Comparison of ENCODE assay signal across 1 cellular context in genomic region chr15:98853161-98853560, GRCh38.
TF ChIP-seq lines count a peak whose summit lies in the region.

No MANE protein-coding gene starts in this region.

TF ChIP-seq in SK-N-SH, 30 proteins besides CTCF, POLR2A, EP300 and RAD21 (continued from another document):
- TF ChIP-seq SMC3 (IDR thresholded peaks at IDR 0.05; ENCODE audit: low read depth, low read length) (peak; percentile 28; the same call in 1 of the 2 replicates), FOSL2 (IDR thresholded peaks at IDR 0.05; ENCODE audit: borderline replicate concordance, low read depth) (no peak), MXI1 (IDR thresholded peaks at IDR 0.05; ENCODE audit: low read depth, low read length) (peak; percentile 94), GATA2 (CRISPR knock-in tag; IDR thresholded peaks at IDR 0.05) (peak; percentile 51), MEF2A (IDR thresholded peaks at IDR 0.05; ENCODE audit: borderline replicate concordance, low read depth) (no peak), GABPA (IDR thresholded peaks at IDR 0.05; ENCODE audit: low read depth) (no peak), MAX (IDR thresholded peaks at IDR 0.05; ENCODE audit: low read depth) (peak; percentile 55), USF2 (IDR thresholded peaks at IDR 0.05; ENCODE audit: borderline replicate concordance, low read depth, low read length) (no peak), EZH2phosphoT487 (IDR thresholded peaks at IDR 0.05; ENCODE audit: borderline replicate concordance, low read depth) (no peak), NRF1 (IDR thresholded peaks at IDR 0.05; ENCODE audit: low read depth, low read length) (0 out of 2 replicates have a peak, but pooled peaks have one; percentile 5), TEAD4 (IDR thresholded peaks at IDR 0.05; ENCODE audit: borderline replicate concordance, insufficient read depth) (peak; percentile 7; the same call in 1 of the 2 replicates), TAF1 (IDR thresholded peaks at IDR 0.05; ENCODE audit: borderline replicate concordance, low read depth, low read length) (peak; percentile 57; the same call in 1 of the 2 replicates), ELF1 (IDR thresholded peaks at IDR 0.05) (peak; percentile 87), ZBTB33 (IDR thresholded peaks at IDR 0.05; ENCODE audit: borderline replicate concordance, low read depth) (no peak), SIN3A (IDR thresholded peaks at IDR 0.05; ENCODE audit: borderline replicate concordance, low read depth, low read length) (peak; percentile 88; the same call in 1 of the 2 replicates), FOXM1 (IDR thresholded peaks at IDR 0.05; ENCODE audit: low read depth) (no peak), JUND (IDR thresholded peaks at IDR 0.05) (peak; percentile 82), YY1 (IDR thresholded peaks at IDR 0.05; ENCODE audit: low read depth) (peak; percentile 31; the same call in 1 of the 2 replicates), NFIC (IDR thresholded peaks at IDR 0.05; ENCODE audit: borderline replicate concordance) (no peak), PBX3 (IDR thresholded peaks at IDR 0.05) (peak; percentile 97), IRF3 (IDR thresholded peaks at IDR 0.05; ENCODE audit: low read depth, low read length) (no peak)
- TF ChIP-seq, protein P1, sequence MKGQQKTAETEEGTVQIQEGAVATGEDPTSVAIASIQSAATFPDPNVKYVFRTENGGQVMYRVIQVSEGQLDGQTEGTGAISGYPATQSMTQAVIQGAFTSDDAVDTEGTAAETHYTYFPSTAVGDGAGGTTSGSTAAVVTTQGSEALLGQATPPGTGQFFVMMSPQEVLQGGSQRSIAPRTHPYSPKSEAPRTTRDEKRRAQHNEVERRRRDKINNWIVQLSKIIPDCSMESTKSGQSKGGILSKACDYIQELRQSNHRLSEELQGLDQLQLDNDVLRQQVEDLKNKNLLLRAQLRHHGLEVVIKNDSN (IDR thresholded peaks at IDR 0.05; ENCODE audit: borderline replicate concordance, low read depth) = no peak
